Comparison of ENCODE assay signal across 19 cellular contexts in genomic region chr15:77499087-77499765, GRCh38.
DNase-seq lines count a peak whose midpoint lies in the region; ATAC-seq, FAIRE-seq and TF ChIP-seq lines count a peak whose summit lies in the region.
"Had no signal": no experiment of that assay in that cellular context is flagged by ENCODE, and none has a peak within 500 bp of the region (broad histone marks: within the 10 kb centered on the region; RNA-seq: fewer than 3 reads in every experiment).

No MANE protein-coding gene starts in this region.

- H2BK20ac ChIP-seq in H9 (ENCODE audit: low read depth, low read length, poor library complexity, severe bottlenecking) (no peak overlapping the region), H1 (ENCODE audit: low read length) (0 out of 2 replicates have a peak overlapping the region, but pooled peaks have one; percentile 3)

- H4K91ac ChIP-seq in H9 (ENCODE audit: insufficient read length, low read depth, low read length) = no peak overlapping the region
- H4K91ac ChIP-seq in H1 (replicated peaks; ENCODE audit: insufficient read length, low read length) = peak overlapping the region; percentile 23

- H3K36me3 ChIP-seq in H1 (ENCODE audit: control insufficient read depth in 2 of 4, insufficient read depth in 4 of 4, low read length in 3 of 4) (no peaks in the 10 kb centered on the region), neural cell (ENCODE audit: insufficient read depth, low read length) (no peaks in the 10 kb centered on the region)

- peak overlapping the region in 1 of 2 experiments; percentile 8; a peak in 2 of 5 replicates for H3K4me3 Mint-ChIP-seq in H9

- H3K23ac ChIP-seq in H9 (ENCODE audit: insufficient read length, low read depth, low read length) (no peak overlapping the region), H1 (ENCODE audit: insufficient read length) (no peak overlapping the region)

- no peaks in the 10 kb centered on the region for H3K9me3 Mint-ChIP-seq in H9

- TF ChIP-seq POLR2A in H1 (IDR thresholded peaks at IDR 0.05; ENCODE audit: control extremely low read depth in 1 of 2, low read depth in 2 of 2, low read length in 2 of 2) = no peak

- H3K23me2 ChIP-seq in H9 (ENCODE audit: insufficient read length, low read depth, low read length, poor library complexity, severe bottlenecking) (no peaks in the 10 kb centered on the region), H1 (ENCODE audit: low read depth, low read length) (peaks cover 2% of the 10 kb centered on the region; the same call in 1 of the 2 replicates)

- TF ChIP-seq EP300 in H1 (IDR thresholded peaks at IDR 0.05; ENCODE audit: borderline replicate concordance in 1 of 2, low read depth in 2 of 2, low read length in 2 of 2) = no peak
- no peak for TF ChIP-seq EP300 in neural cell (conservative IDR thresholded peaks at IDR 0.05; ENCODE audit: poor library complexity, severe bottlenecking)

- no peak overlapping the region for H3K14ac ChIP-seq in H9 (ENCODE audit: insufficient read depth, low read length)
- H3K14ac ChIP-seq in H1 (ENCODE audit: insufficient read length) = no peak overlapping the region

- H3K4me3 ChIP-seq in AG10803 (ENCODE audit: low read length) = no peak overlapping the region
- H3K4me3 ChIP-seq in H1 (ENCODE audit: extremely low read depth in 1 of 4, insufficient read depth in 2 of 4, low read depth in 3 of 4, low read length in 4 of 4) = no peak overlapping the region
- no peak overlapping the region for H3K4me3 ChIP-seq in neural cell (ENCODE audit: low read length)

- H4K20me1 ChIP-seq in H9 (ENCODE audit: control insufficient read depth, insufficient read depth, insufficient read length) = no peaks in the 10 kb centered on the region
- no peaks in the 10 kb centered on the region for H4K20me1 ChIP-seq in H1 (replicated peaks in 1 of 2; ENCODE audit: control insufficient read depth in 1 of 2, insufficient read depth in 2 of 2, low read length in 2 of 2)
- no peaks in the 10 kb centered on the region for H4K20me1 ChIP-seq in neural cell (ENCODE audit: insufficient read depth)

- H3K18ac ChIP-seq in H9 (ENCODE audit: insufficient read length, low read depth, low read length) (no peak overlapping the region), H1 (ENCODE audit: extremely low read depth, low read length) (no peak overlapping the region)

- CTCF ChIA-PET in H1 (lab: Charles Lee; ENCODE audit: partially characterized antibody) = interaction anchor here (0.7 to 7.7 kb wide), 12 partner anchors 8 to 389 kb away, joined by 3 to 99 read pairs (median 6); partner anchors contain the start of gene HMG20A

- H3K9me3 ChIP-seq in H9 (ENCODE audit: control insufficient read depth, low read depth, low read length) (no peaks in the 10 kb centered on the region), H1 (ENCODE audit: insufficient read depth in 2 of 2, low read depth in 1 of 2, low read length in 1 of 2) (no peaks in the 10 kb centered on the region), neural cell (ENCODE audit: low read length) (no peaks in the 10 kb centered on the region)

- POLR2A ChIA-PET in H1 (lab: Charles Lee; ENCODE audit: partially characterized antibody) = interaction anchor here (1.0 to 4.9 kb wide), 3 partner anchors 10 to 29 kb away, joined by 3 to 39 read pairs (median 3); no protein-coding TSS in a partner anchor

- no CpG with 5 or more reads among the region's 5 CpGs for WGBS in H9 (ENCODE audit: extremely low coverage, insufficient read length, low lambda C conversion rate)
- WGBS in H1 (ENCODE audit: extremely low coverage in 1 of 2, insufficient coverage in 1 of 2, insufficient read length in 1 of 2, insufficient replicate concordance in 2 of 2, low coverage in 1 of 2, low lambda C conversion rate in 2 of 2, missing lambda C conversion rate in 1 of 2), 2 experiments = 85% methylated on average over 5 of the region's 5 CpGs; no CpG with 5 or more reads in 1 of the 2 experiments

- no peak overlapping the region for H2AFZ ChIP-seq in H9 (ENCODE audit: low read length)
- H2AFZ ChIP-seq in H1 (ENCODE audit: low read length) = no peak overlapping the region
- H2AFZ ChIP-seq in neural cell (ENCODE audit: low read depth, low read length) = no peak overlapping the region

- peaks cover 23% of the 10 kb centered on the region; the same call in 1 of the 2 replicates for H3K4me1 ChIP-seq in H9 (ENCODE audit: insufficient read depth, low read length)
- H3K4me1 ChIP-seq in H1 (replicated peaks in 1 of 4; ENCODE audit: control insufficient read depth in 3 of 4, insufficient read depth in 4 of 4, low read length in 3 of 4) = peaks cover 18 to 45% (median 22%) of the 10 kb centered on the region in 4 experiments

- H3K4me2 ChIP-seq in H9 (ENCODE audit: insufficient read depth, insufficient read length, low read length) = no peak overlapping the region
- no peak overlapping the region for H3K4me2 ChIP-seq in H1 (ENCODE audit: insufficient read depth in 1 of 2, low read depth in 2 of 2, low read length in 2 of 2)
- no peak overlapping the region for H3K4me2 ChIP-seq in neural cell (ENCODE audit: low read length)

- H3K4me1 Mint-ChIP-seq in H9 = peaks cover 64 to 67% of the 10 kb centered on the region in 2 experiments

- H3K4ac ChIP-seq in H9 (ENCODE audit: low read depth, low read length) (no peak overlapping the region), H1 (replicated peaks; ENCODE audit: insufficient read length, low read depth, low read length) (no peak overlapping the region)

- H2BK5ac ChIP-seq in H9 (ENCODE audit: insufficient read length, low read length) (no peak overlapping the region), H1 (ENCODE audit: low read depth, low read length) (no peak overlapping the region; the same call in 1 of the 2 replicates)

- no peak overlapping the region for H2BK120ac ChIP-seq in H9 (ENCODE audit: low read depth, low read length, poor library complexity, severe bottlenecking)
- H2BK120ac ChIP-seq in H1 (replicated peaks; ENCODE audit: low read depth, low read length) = no peak overlapping the region

- H4K8ac ChIP-seq in H9 (replicated peaks; ENCODE audit: insufficient read length, low read depth, low read length) (no peak overlapping the region), H1 (ENCODE audit: extremely low read depth, insufficient read depth, low read length) (no peak overlapping the region)

- peak overlapping the region; percentile 36 to 42 (median 42); a peak in 6 of 7 replicates for H3K27ac Mint-ChIP-seq in H9

- H4K5ac ChIP-seq in H9 (ENCODE audit: insufficient read length, low read depth, low read length) (no peak overlapping the region), H1 (ENCODE audit: insufficient read length, low read depth, low read length) (no peak overlapping the region)

- FAIRE-seq in H1 (lab: Jason Lieb, UNC) = no peak

- H3K79me2 ChIP-seq in H9 (ENCODE audit: insufficient read depth, low read length) = no peaks in the 10 kb centered on the region
- H3K79me2 ChIP-seq in H1 (ENCODE audit: control insufficient read depth in 1 of 2, insufficient read depth in 2 of 2, low read length in 2 of 2) = no peaks in the 10 kb centered on the region
- H3K79me2 ChIP-seq in neural cell (replicated peaks; ENCODE audit: insufficient read depth, low read length) = no peaks in the 10 kb centered on the region

- H3T11ph ChIP-seq in H9 (ENCODE audit: low read length) = no peak overlapping the region

- no peak for TF ChIP-seq CTCF in AG10803 (conservative IDR thresholded peaks at IDR 0.05; ENCODE audit: low read length)
- TF ChIP-seq CTCF in H9 (conservative IDR thresholded peaks at IDR 0.05) = no peak
- no peak for TF ChIP-seq CTCF in H1 (IDR thresholded peaks at IDR 0.05; ENCODE audit: control extremely low read depth in 1 of 3, insufficient read depth in 1 of 3, low read depth in 1 of 3, low read length in 3 of 3)
- no peak for TF ChIP-seq CTCF in neural cell (IDR thresholded peaks at IDR 0.05; ENCODE audit: poor library complexity, severe bottlenecking)

- H3K79me1 ChIP-seq in H9 (ENCODE audit: insufficient read depth, low read depth, low read length, poor library complexity, severe bottlenecking) = no peaks in the 10 kb centered on the region
- H3K79me1 ChIP-seq in H1 (ENCODE audit: low read depth, low read length) = no peaks in the 10 kb centered on the region

- no peak for ATAC-seq in HG02678 (IDR thresholded peaks at IDR 0.05; ENCODE audit: unreplicated experiment)
- ATAC-seq in GM18907 (IDR thresholded peaks at IDR 0.05; ENCODE audit: unreplicated experiment) = no peak

- no peak overlapping the region for H3K56ac ChIP-seq in H9 (ENCODE audit: insufficient read length, low read depth, low read length)
- H3K56ac ChIP-seq in H1 (replicated peaks; ENCODE audit: insufficient read length, low read depth, low read length) = no peak overlapping the region

- H2AK5ac ChIP-seq in H9 (ENCODE audit: insufficient read length, low read length) (no peak overlapping the region), H1 (ENCODE audit: low read depth, low read length) (no peak overlapping the region)

- no peaks in the 10 kb centered on the region for H3K9me2 ChIP-seq in neural cell (ENCODE audit: insufficient read depth, low read length)

- no peak overlapping the region for H3K27ac ChIP-seq in H9 (ENCODE audit: insufficient read length, low read depth, low read length)
- no peak overlapping the region for H3K27ac ChIP-seq in H1 (ENCODE audit: low read depth, low read length)
- H3K27ac ChIP-seq in neural cell (ENCODE audit: low read length) = peak overlapping the region; percentile 69

- no peaks in the 10 kb centered on the region; the same call in 1 of the 2 replicates for H3K27me3 Mint-ChIP-seq in H9 (ENCODE audit: low read depth)

- peaks cover 0 to 2% (median 0%) of the 10 kb centered on the region in 3 experiments; a peak in 2 of 7 replicates for H3K36me3 Mint-ChIP-seq in H9 (ENCODE audit: insufficient read depth in 1 of 3, low read depth in 3 of 3)

- no peak overlapping the region for H3K9ac ChIP-seq in H9 (ENCODE audit: extremely low read depth, insufficient read length, low read length)
- no peak overlapping the region for H3K9ac ChIP-seq in H1 (replicated peaks in 1 of 4; ENCODE audit: extremely low read depth in 1 of 4, low read depth in 3 of 4, low read length in 3 of 4)
- no peak overlapping the region for H3K9ac ChIP-seq in neural cell (ENCODE audit: low read length)

- no peak for TF ChIP-seq RAD21 in H1 (IDR thresholded peaks at IDR 0.05 in 1 of 2, conservative IDR thresholded peaks at IDR 0.05 in 1 of 2; ENCODE audit: low read depth in 2 of 2, low read length in 2 of 2)
- no peak for TF ChIP-seq RAD21 in neural cell (conservative IDR thresholded peaks at IDR 0.05)

- DNase-seq in AG10803 (ENCODE audit: low read depth) (peak; percentile 31), H9 (no peak), H1 (ENCODE audit: low read depth in 1 of 2, low spot score in 2 of 2) (no peak), mesenteric fat pad (ENCODE audit: low spot score) (no peak), NAMALWA (ENCODE audit: low spot score) (no peak)
- DNase-seq: activated CD4-positive, alpha-beta T cell treated with anti-CD3 and anti-CD28 coated beads, Interleukin-2, amount 50 U/mL, for 1 hour; activated T-cell treated with anti-CD3 and anti-CD28 coated beads, Interleukin-2, amount 50 U/mL, for 48 hours; COR-L47; kidney glomerular epithelial cell; MM.1S; NCI-H2081 treated with DMSO at 0.1 percent for 48 hours; NK-92 treated with Interleukin-12 subunit alpha and Interleukin-12 subunit beta, amount 100 ng/mL, for 24 hours; SIG-M5; stimulated activated CD4-positive, alpha-beta T cell treated with anti-CD3 and anti-CD28 coated beads, Interleukin-2, amount 100 ng/mL, for 48 hours; stimulated activated CD8-positive, alpha-beta memory T cell treated with anti-CD3 and anti-CD28 coated beads, Interleukin-4, amount 100 ng/mL, for 48 hours; trophoblast cell had no signal

- H2BK12ac ChIP-seq in H9 (ENCODE audit: insufficient read length, low read depth, low read length) (no peak overlapping the region), H1 (ENCODE audit: low read depth, low read length) (no peak overlapping the region; the same call in 1 of the 2 replicates)

- no peaks in the 10 kb centered on the region for H3F3A ChIP-seq in neural cell (ENCODE audit: insufficient read depth, low read length, poor library complexity, severe bottlenecking)

- H3K27me3 ChIP-seq in H9 (ENCODE audit: insufficient read depth, low read length) = no peaks in the 10 kb centered on the region
- H3K27me3 ChIP-seq in H1 (replicated peaks in 1 of 4; ENCODE audit: control insufficient read depth in 3 of 4, extremely low read depth in 1 of 4, insufficient read depth in 3 of 4, low read length in 3 of 4) = no peaks in the 10 kb centered on the region
- no peaks in the 10 kb centered on the region for H3K27me3 ChIP-seq in neural cell (ENCODE audit: insufficient read depth, low read depth, low read length)

- no peak overlapping the region for H2BK15ac ChIP-seq in H9 (ENCODE audit: low read depth, low read length)
- peak overlapping the region; percentile 65; the same call in 1 of the 2 replicates for H2BK15ac ChIP-seq in H1 (ENCODE audit: low read length)
